In the genomic region with DNA sequence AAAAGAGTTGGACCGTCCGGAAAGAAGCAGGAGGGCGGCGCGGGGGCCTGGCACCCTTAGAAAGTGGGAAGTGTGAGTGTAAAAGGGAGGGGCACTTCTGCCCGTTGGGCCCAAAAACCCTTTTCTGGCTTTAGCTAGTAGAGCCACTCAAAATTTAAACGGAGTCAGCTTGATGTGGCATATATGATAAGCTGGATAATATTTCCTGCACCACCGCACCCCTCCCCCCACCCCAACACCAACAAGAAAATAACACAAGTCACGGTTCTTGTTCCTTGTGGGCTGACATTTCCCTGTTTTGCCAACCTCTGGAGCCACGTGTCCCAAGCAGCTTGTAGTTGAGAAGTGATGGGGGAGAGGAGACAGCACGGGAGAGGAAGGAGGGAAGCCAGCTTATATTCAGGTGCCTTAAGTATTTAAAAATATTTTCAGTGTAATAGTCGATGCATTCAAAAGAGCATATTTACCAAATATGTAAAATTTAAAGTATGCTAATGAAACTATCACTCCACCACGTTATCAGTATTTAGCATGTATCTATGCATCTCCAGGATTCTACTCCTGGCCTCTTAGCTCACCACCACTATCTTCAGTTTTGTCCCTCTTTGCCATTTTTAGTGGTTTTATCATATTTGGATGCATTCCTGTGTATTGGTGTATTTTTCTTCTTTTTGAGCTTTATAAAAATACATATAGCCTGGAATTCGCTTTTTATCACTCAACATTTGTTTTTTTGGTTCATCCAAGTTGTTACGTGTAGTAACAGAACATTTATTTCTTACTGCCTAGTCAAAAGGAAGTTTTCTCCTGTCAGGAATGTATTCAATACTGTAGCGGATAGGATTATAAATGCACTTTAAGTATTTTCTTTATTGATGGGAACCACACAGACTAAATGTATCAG, we compare ENCODE assay signal across 1 cellular context.
TF ChIP-seq lines count a peak whose summit lies in the region.

No MANE protein-coding gene starts in this region.

TF ChIP-seq in K562, 482 proteins besides CTCF, POLR2A, EP300 and RAD21 (continued from another document and continues in another):
- TF ChIP-seq ZNF165 (CRISPR knock-in tag; IDR thresholded peaks at IDR 0.05; ENCODE audit: borderline replicate concordance) (0 out of 2 replicates have a peak, but pooled peaks have one; percentile 5), MBD2 (IDR thresholded peaks at IDR 0.05; ENCODE audit: borderline replicate concordance, low read depth) (0 out of 2 replicates have a peak, but pooled peaks have one; percentile 6), NR2F6 (CRISPR knock-in tag; IDR thresholded peaks at IDR 0.05) (no peak), ZKSCAN8 (CRISPR knock-in tag; IDR thresholded peaks at IDR 0.05) (peak; percentile 80; the same call in 1 of the 2 replicates), PML (IDR thresholded peaks at IDR 0.05; ENCODE audit: low read length) (peak; percentile 75), FOSL1 (tag; conservative IDR thresholded peaks at IDR 0.05) (peak; percentile 58), NR2C2 (CRISPR knock-in tag; IDR thresholded peaks at IDR 0.05) (no peak), NR2C2 (tag; IDR thresholded peaks at IDR 0.05) (peak; percentile 37; the same call in 1 of the 2 replicates), RFX5 (IDR thresholded peaks at IDR 0.05; ENCODE audit: low read depth, low read length) (no peak), LCOR (CRISPR knock-in tag; IDR thresholded peaks at IDR 0.05) (peak; percentile 21), MEIS2 (IDR thresholded peaks at IDR 0.05; ENCODE audit: partially characterized antibody) (peak; percentile 37), SIN3A (IDR thresholded peaks at IDR 0.05; ENCODE audit: borderline replicate concordance in 2 of 2, control insufficient read depth in 1 of 2, low read depth in 2 of 2, low read length in 2 of 2) (peak; percentile 58 to 83; a peak in 3 of 4 replicates), TCF7 (IDR thresholded peaks at IDR 0.05; ENCODE audit: borderline replicate concordance) (no peak), CCAR2 (IDR thresholded peaks at IDR 0.05; ENCODE audit: low read depth, low read length) (no peak), XRCC5 (IDR thresholded peaks at IDR 0.05; ENCODE audit: low read depth, low read length) (no peak), GATAD2A (IDR thresholded peaks at IDR 0.05) (peak; percentile 19; the same call in 1 of the 2 replicates), ZNF316 (IDR thresholded peaks at IDR 0.05) (peak; percentile 78), KLF13 (tag; IDR thresholded peaks at IDR 0.05; ENCODE audit: borderline replicate concordance, low read depth) (no peak), GTF2A2 (tag; IDR thresholded peaks at IDR 0.05) (no peak), TEAD2 (tag; IDR thresholded peaks at IDR 0.05) (peak; percentile 13; the same call in 1 of the 2 replicates)
- TF ChIP-seq, protein P1, sequence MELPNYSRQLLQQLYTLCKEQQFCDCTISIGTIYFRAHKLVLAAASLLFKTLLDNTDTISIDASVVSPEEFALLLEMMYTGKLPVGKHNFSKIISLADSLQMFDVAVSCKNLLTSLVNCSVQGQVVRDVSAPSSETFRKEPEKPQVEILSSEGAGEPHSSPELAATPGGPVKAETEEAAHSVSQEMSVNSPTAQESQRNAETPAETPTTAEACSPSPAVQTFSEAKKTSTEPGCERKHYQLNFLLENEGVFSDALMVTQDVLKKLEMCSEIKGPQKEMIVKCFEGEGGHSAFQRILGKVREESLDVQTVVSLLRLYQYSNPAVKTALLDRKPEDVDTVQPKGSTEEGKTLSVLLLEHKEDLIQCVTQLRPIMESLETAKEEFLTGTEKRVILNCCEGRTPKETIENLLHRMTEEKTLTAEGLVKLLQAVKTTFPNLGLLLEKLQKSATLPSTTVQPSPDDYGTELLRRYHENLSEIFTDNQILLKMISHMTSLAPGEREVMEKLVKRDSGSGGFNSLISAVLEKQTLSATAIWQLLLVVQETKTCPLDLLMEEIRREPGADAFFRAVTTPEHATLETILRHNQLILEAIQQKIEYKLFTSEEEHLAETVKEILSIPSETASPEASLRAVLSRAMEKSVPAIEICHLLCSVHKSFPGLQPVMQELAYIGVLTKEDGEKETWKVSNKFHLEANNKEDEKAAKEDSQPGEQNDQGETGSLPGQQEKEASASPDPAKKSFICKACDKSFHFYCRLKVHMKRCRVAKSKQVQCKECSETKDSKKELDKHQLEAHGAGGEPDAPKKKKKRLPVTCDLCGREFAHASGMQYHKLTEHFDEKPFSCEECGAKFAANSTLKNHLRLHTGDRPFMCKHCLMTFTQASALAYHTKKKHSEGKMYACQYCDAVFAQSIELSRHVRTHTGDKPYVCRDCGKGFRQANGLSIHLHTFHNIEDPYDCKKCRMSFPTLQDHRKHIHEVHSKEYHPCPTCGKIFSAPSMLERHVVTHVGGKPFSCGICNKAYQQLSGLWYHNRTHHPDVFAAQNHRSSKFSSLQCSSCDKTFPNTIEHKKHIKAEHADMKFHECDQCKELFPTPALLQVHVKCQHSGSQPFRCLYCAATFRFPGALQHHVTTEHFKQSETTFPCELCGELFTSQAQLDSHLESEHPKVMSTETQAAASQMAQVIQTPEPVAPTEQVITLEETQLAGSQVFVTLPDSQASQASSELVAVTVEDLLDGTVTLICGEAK (IDR thresholded peaks at IDR 0.05) = peak; percentile 60
- TF ChIP-seq, protein P1 (CRISPR knock-in tag; IDR thresholded peaks at IDR 0.05) = no peak
- TF ChIP-seq, protein P2, sequence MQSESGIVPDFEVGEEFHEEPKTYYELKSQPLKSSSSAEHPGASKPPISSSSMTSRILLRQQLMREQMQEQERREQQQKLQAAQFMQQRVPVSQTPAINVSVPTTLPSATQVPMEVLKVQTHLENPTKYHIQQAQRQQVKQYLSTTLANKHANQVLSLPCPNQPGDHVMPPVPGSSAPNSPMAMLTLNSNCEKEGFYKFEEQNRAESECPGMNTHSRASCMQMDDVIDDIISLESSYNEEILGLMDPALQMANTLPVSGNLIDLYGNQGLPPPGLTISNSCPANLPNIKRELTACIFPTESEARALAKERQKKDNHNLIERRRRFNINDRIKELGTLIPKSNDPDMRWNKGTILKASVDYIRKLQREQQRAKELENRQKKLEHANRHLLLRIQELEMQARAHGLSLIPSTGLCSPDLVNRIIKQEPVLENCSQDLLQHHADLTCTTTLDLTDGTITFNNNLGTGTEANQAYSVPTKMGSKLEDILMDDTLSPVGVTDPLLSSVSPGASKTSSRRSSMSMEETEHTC (IDR thresholded peaks at IDR 0.05) = 0 out of 2 replicates have a peak, but pooled peaks have one; percentile 14
- TF ChIP-seq, protein P3, sequence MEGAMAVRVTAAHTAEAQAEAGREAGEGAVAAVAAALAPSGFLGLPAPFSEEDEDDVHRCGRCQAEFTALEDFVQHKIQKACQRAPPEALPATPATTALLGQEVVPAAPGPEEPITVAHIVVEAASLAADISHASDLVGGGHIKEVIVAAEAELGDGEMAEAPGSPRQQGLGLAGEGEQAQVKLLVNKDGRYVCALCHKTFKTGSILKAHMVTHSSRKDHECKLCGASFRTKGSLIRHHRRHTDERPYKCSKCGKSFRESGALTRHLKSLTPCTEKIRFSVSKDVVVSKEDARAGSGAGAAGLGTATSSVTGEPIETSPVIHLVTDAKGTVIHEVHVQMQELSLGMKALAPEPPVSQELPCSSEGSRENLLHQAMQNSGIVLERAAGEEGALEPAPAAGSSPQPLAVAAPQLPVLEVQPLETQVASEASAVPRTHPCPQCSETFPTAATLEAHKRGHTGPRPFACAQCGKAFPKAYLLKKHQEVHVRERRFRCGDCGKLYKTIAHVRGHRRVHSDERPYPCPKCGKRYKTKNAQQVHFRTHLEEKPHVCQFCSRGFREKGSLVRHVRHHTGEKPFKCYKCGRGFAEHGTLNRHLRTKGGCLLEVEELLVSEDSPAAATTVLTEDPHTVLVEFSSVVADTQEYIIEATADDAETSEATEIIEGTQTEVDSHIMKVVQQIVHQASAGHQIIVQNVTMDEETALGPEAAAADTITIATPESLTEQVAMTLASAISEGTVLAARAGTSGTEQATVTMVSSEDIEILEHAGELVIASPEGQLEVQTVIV (CRISPR knock-in tag; IDR thresholded peaks at IDR 0.05; ENCODE audit: borderline replicate concordance) = no peak
- TF ChIP-seq, protein P4, sequence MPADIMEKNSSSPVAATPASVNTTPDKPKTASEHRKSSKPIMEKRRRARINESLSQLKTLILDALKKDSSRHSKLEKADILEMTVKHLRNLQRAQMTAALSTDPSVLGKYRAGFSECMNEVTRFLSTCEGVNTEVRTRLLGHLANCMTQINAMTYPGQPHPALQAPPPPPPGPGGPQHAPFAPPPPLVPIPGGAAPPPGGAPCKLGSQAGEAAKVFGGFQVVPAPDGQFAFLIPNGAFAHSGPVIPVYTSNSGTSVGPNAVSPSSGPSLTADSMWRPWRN (IDR thresholded peaks at IDR 0.05; ENCODE audit: low read depth) = peak; percentile 35; the same call in 1 of the 2 replicates
- TF ChIP-seq, protein P5, sequence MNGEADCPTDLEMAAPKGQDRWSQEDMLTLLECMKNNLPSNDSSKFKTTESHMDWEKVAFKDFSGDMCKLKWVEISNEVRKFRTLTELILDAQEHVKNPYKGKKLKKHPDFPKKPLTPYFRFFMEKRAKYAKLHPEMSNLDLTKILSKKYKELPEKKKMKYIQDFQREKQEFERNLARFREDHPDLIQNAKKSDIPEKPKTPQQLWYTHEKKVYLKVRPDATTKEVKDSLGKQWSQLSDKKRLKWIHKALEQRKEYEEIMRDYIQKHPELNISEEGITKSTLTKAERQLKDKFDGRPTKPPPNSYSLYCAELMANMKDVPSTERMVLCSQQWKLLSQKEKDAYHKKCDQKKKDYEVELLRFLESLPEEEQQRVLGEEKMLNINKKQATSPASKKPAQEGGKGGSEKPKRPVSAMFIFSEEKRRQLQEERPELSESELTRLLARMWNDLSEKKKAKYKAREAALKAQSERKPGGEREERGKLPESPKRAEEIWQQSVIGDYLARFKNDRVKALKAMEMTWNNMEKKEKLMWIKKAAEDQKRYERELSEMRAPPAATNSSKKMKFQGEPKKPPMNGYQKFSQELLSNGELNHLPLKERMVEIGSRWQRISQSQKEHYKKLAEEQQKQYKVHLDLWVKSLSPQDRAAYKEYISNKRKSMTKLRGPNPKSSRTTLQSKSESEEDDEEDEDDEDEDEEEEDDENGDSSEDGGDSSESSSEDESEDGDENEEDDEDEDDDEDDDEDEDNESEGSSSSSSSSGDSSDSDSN (IDR thresholded peaks at IDR 0.05; ENCODE audit: borderline replicate concordance in 1 of 2, low read depth in 2 of 2, low read length in 2 of 2) = no peak
- TF ChIP-seq, protein P6, sequence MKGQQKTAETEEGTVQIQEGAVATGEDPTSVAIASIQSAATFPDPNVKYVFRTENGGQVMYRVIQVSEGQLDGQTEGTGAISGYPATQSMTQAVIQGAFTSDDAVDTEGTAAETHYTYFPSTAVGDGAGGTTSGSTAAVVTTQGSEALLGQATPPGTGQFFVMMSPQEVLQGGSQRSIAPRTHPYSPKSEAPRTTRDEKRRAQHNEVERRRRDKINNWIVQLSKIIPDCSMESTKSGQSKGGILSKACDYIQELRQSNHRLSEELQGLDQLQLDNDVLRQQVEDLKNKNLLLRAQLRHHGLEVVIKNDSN (CRISPR knock-in tag; IDR thresholded peaks at IDR 0.05) = peak; percentile 86
- TF ChIP-seq, protein P7, sequence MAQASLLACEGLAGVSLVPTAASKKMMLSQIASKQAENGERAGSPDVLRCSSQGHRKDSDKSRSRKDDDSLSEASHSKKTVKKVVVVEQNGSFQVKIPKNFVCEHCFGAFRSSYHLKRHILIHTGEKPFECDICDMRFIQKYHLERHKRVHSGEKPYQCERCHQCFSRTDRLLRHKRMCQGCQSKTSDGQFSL (CRISPR knock-in tag; IDR thresholded peaks at IDR 0.05) = peak; percentile 64; the same call in 1 of the 2 replicates
- TF ChIP-seq, protein P7 (tag; IDR thresholded peaks at IDR 0.05) = 0 out of 4 replicates have a peak, but pooled peaks of 1 of the 2 experiments have one; percentile 51
- TF ChIP-seq, protein P8, sequence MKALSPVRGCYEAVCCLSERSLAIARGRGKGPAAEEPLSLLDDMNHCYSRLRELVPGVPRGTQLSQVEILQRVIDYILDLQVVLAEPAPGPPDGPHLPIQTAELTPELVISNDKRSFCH (CRISPR knock-in tag; IDR thresholded peaks at IDR 0.05) = no peak
- TF ChIP-seq, protein P8 (tag; IDR thresholded peaks at IDR 0.05) = peak; percentile 85
